22 cellular contexts compared by ENCODE assay signal in genomic region chr2:84963323-84963691, GRCh38. TPM values are rescaled to one million over a fixed set of nuclear protein-coding genes. Genes with fewer than 3 reads are reported as not detected.
DNase-seq lines count a peak whose midpoint lies in the region; ATAC-seq, FAIRE-seq and TF ChIP-seq lines count a peak whose summit lies in the region.
"Had no signal": no experiment of that assay in that cellular context is flagged by ENCODE, and none has a peak within 500 bp of the region (broad histone marks: within the 10 kb centered on the region; RNA-seq: fewer than 3 reads in every experiment).

No MANE protein-coding gene starts in this region.

- H3K27me3 Mint-ChIP-seq in CD14-positive monocyte (ENCODE audit: low read depth in 3 of 3) (peaks cover 0 to 3% (median 0%) of the 10 kb centered on the region in 3 donors), neural progenitor cell (ENCODE audit: insufficient read depth, low read depth) (peaks cover 6% of the 10 kb centered on the region)
- H3K27me3 Mint-ChIP-seq in activated CD8-positive, alpha-beta T cell treated with anti-CD3 and anti-CD28 coated beads for 36 hours: no peaks in the 10 kb centered on the region

- H3K79me2 ChIP-seq in neural progenitor cell (ENCODE audit: low read depth): peaks cover 64% of the 10 kb centered on the region

- H3K4me1 Mint-ChIP-seq in CD14-positive monocyte (peaks cover 67% of the 10 kb centered on the region), neural progenitor cell (peaks cover 33% of the 10 kb centered on the region)
- H3K4me1 Mint-ChIP-seq in activated CD8-positive, alpha-beta T cell treated with anti-CD3 and anti-CD28 coated beads for 36 hours (ENCODE audit: low read depth): peaks cover 37% of the 10 kb centered on the region

- 57% methylated on average over 2 of the region's 2 CpGs for WGBS in A549 (ENCODE audit: missing lambda C conversion rate)
- WGBS in liver: 25% methylated on average over 2 of the region's 2 CpGs

- no peak for ATAC-seq in A549
- ATAC-seq in activated CD8-positive, alpha-beta T cell treated with anti-CD3 and anti-CD28 coated beads for 36 hours: no peak
- no peak for ATAC-seq in HG02840 (IDR thresholded peaks at IDR 0.05; ENCODE audit: low FRiP score, unreplicated experiment)
- ATAC-seq: activated T-cell treated with anti-CD3 and anti-CD28 coated beads, Interleukin-2, amount 50 U/mL, for 4 hours had no signal

- no peak for FAIRE-seq in A549 (lab: Jason Lieb, UNC)
- FAIRE-seq: GM18507 had no signal

- no peak overlapping the region for H2AFZ ChIP-seq in neural progenitor cell (replicated peaks)

- H3K4me3 Mint-ChIP-seq in CD14-positive monocyte: peak overlapping the region in 1 of 2 donors; percentile 77
- no peak overlapping the region for H3K4me3 Mint-ChIP-seq in activated CD8-positive, alpha-beta T cell treated with anti-CD3 and anti-CD28 coated beads for 36 hours
- H3K4me3 Mint-ChIP-seq in neural progenitor cell: no peak overlapping the region
- H3K4me3 Mint-ChIP-seq: activated T-cell treated with anti-CD3 and anti-CD28 coated beads, Interleukin-2, amount 50 U/mL, for 4 hours had no signal

- H3K9ac ChIP-seq in liver (ENCODE audit: low read depth in 1 of 2, low read length in 2 of 2) (no peak overlapping the region), neural progenitor cell (no peak overlapping the region)
- H3K9ac ChIP-seq: BLaER1, KMS-11 had no signal

- H3K9me3 Mint-ChIP-seq in CD14-positive monocyte (peaks cover 0 to 5% (median 0%) of the 10 kb centered on the region in 7 donors), neural progenitor cell (peaks cover 3% of the 10 kb centered on the region)
- no peaks in the 10 kb centered on the region for H3K9me3 Mint-ChIP-seq in activated CD8-positive, alpha-beta T cell treated with anti-CD3 and anti-CD28 coated beads for 36 hours
- H3K9me3 Mint-ChIP-seq: activated T-cell treated with anti-CD3 and anti-CD28 coated beads, Interleukin-2, amount 50 U/mL, for 4 hours had no signal

- TF ChIP-seq EP300 in A549 (IDR thresholded peaks at IDR 0.05): no peak

- peaks cover 0 to 2% (median 0%) of the 10 kb centered on the region in 4 donors for H3K36me3 ChIP-seq in liver (ENCODE audit: control insufficient read depth in 4 of 4, insufficient read depth in 3 of 4, low read depth in 1 of 4, low read length in 3 of 4)
- peaks cover 6% of the 10 kb centered on the region for H3K36me3 ChIP-seq in neural progenitor cell
- no peaks in the 10 kb centered on the region for H3K36me3 ChIP-seq in BE2C

- TF ChIP-seq CTCF in A549 (IDR thresholded peaks at IDR 0.05) (no peak), CD14-positive monocyte (IDR thresholded peaks at IDR 0.05) (no peak), liver (IDR thresholded peaks at IDR 0.05; ENCODE audit: low read depth, low read length, missing input control) (no peak), neural progenitor cell (IDR thresholded peaks at IDR 0.05) (no peak), BE2C (IDR thresholded peaks at IDR 0.05; ENCODE audit: low read depth, low read length) (no peak)
- no peak for TF ChIP-seq CTCF in activated CD8-positive, alpha-beta T cell treated with anti-CD3 and anti-CD28 coated beads for 36 hours (IDR thresholded peaks at IDR 0.05)

- CTCF ChIA-PET in A549 (lab: Yijun Ruan, JAX): interaction anchor here (7.5 kb wide), 1 partner anchor 38 kb away, joined by 66 read pairs; no protein-coding TSS in a partner anchor
- CTCF ChIA-PET in activated CD8-positive, alpha-beta T cell treated with anti-CD3 and anti-CD28 coated beads for 36 hours (lab: Charles Lee): interaction anchor here (1.2 to 1.7 kb wide), 2 partner anchors 17 to 37 kb away, joined by 3 to 4 read pairs; no protein-coding TSS in a partner anchor

- peaks cover 23 to 33% of the 10 kb centered on the region in 2 donors for H3K36me3 Mint-ChIP-seq in CD14-positive monocyte
- peaks cover 51% of the 10 kb centered on the region for H3K36me3 Mint-ChIP-seq in activated CD8-positive, alpha-beta T cell treated with anti-CD3 and anti-CD28 coated beads for 36 hours (ENCODE audit: low read depth)
- H3K36me3 Mint-ChIP-seq in neural progenitor cell: peaks cover 37% of the 10 kb centered on the region

- H3K9me3 ChIP-seq in A549 (no peaks in the 10 kb centered on the region), liver (ENCODE audit: control insufficient read depth in 4 of 4, low read length in 3 of 4) (no peaks in the 10 kb centered on the region), neural progenitor cell (ENCODE audit: low read depth) (no peaks in the 10 kb centered on the region), BE2C (no peaks in the 10 kb centered on the region)
- H3K9me3 ChIP-seq: BLaER1, SJSA1 had no signal

- H3K27ac Mint-ChIP-seq in CD14-positive monocyte: peak overlapping the region in 6 of 7 donors; percentile 63 to 95 (median 90)
- peak overlapping the region; percentile 8 for H3K27ac Mint-ChIP-seq in activated CD8-positive, alpha-beta T cell treated with anti-CD3 and anti-CD28 coated beads for 36 hours
- no peak overlapping the region for H3K27ac Mint-ChIP-seq in neural progenitor cell

- TF ChIP-seq POLR2A in A549 (IDR thresholded peaks at IDR 0.05; ENCODE audit: low read length): no peak

- no peak overlapping the region for H3K4me3 ChIP-seq in A549
- no peak overlapping the region for H3K4me3 ChIP-seq in liver (ENCODE audit: low read depth in 1 of 3, low read length in 3 of 3)
- H3K4me3 ChIP-seq in neural progenitor cell: no peak overlapping the region
- H3K4me3 ChIP-seq in BE2C (ENCODE audit: low read depth, low read length): no peak overlapping the region
- H3K4me3 ChIP-seq: BLaER1, SJSA1, skin epidermis had no signal

- H3K27ac ChIP-seq in A549: peak overlapping the region; percentile 46 to 71; a peak in 4 of 6 replicates
- H3K27ac ChIP-seq in liver (ENCODE audit: low read depth in 1 of 2, low read length in 2 of 2): peak overlapping the region; percentile 71 to 73
- no peak overlapping the region for H3K27ac ChIP-seq in neural progenitor cell
- H3K27ac ChIP-seq: BLaER1, KMS-11, SJSA1, skin epidermis had no signal

- peaks cover 6% of the 10 kb centered on the region for H4K20me1 ChIP-seq in neural progenitor cell (ENCODE audit: low read depth)

- DNase-seq in A549 (ENCODE audit: low read depth in 1 of 2, low spot score in 1 of 2): no peak
- no peak for DNase-seq in CD14-positive monocyte (ENCODE audit: low spot score)
- no peak for DNase-seq in activated CD8-positive, alpha-beta T cell treated with anti-CD3 and anti-CD28 coated beads for 36 hours
- DNase-seq in neural progenitor cell (ENCODE audit: low spot score): no peak
- DNase-seq in BE2C: no peak
- no peak for DNase-seq in midbrain (lab: John Stamatoyannopoulos, UW)
- DNase-seq: activated CD4-positive, alpha-beta T cell treated with anti-CD3 and anti-CD28 coated beads for 48 hours; activated T-cell treated with anti-CD3 and anti-CD28 coated beads, Interleukin-2, amount 50 U/mL, for 4 hours; aorta; DND-41; NCI-H1092; NCI-H2081; NCI-H526; stimulated activated CD4-positive, alpha-beta T cell treated with anti-CD3 and anti-CD28 coated beads, Interleukin-4, amount 100 ng/mL, for 4 hours; stimulated activated CD8-positive, alpha-beta memory T cell treated with anti-CD3 and anti-CD28 coated beads, Interleukin-4, amount 100 ng/mL, for 48 hours had no signal

- H3K27me3 ChIP-seq in liver (ENCODE audit: control insufficient read depth in 4 of 4, insufficient read depth in 4 of 4, low read length in 3 of 4): no peaks in the 10 kb centered on the region
- H3K27me3 ChIP-seq in neural progenitor cell: no peaks in the 10 kb centered on the region
- no peaks in the 10 kb centered on the region for H3K27me3 ChIP-seq in BE2C
- H3K27me3 ChIP-seq: BLaER1, SJSA1 had no signal

- TF ChIP-seq RAD21 in A549 (conservative IDR thresholded peaks at IDR 0.05 in 1 of 2, IDR thresholded peaks at IDR 0.05 in 1 of 2) (no peak), liver (IDR thresholded peaks at IDR 0.05) (no peak)

- intact Hi-C loops in CD14-positive monocyte (cut with micrococcal nuclease): loop anchor here in 1 of 2 donors (5.0 kb wide), 1 partner anchor 36 kb away; no protein-coding TSS in a partner anchor
- intact Hi-C loops in activated CD8-positive, alpha-beta T cell treated with anti-CD3 and anti-CD28 coated beads for 36 hours (cut with micrococcal nuclease): no loop called here

- POLR2A ChIA-PET in A549 (lab: Yijun Ruan, JAX): no interaction called here
- POLR2A ChIA-PET in activated CD8-positive, alpha-beta T cell treated with anti-CD3 and anti-CD28 coated beads for 36 hours (lab: Charles Lee): interaction anchor here (0.7 kb wide), 1 partner anchor 91 kb away, joined by 3 read pairs; no protein-coding TSS in a partner anchor

- peaks cover 65% of the 10 kb centered on the region for H3K4me1 ChIP-seq in A549
- peaks cover 2 to 23% (median 16%) of the 10 kb centered on the region in 4 donors for H3K4me1 ChIP-seq in liver (ENCODE audit: control insufficient read depth in 4 of 4, insufficient read depth in 4 of 4, low read length in 3 of 4)
- H3K4me1 ChIP-seq in neural progenitor cell: peaks cover 29% of the 10 kb centered on the region
- H3K4me1 ChIP-seq in BE2C: no peaks in the 10 kb centered on the region

- peaks cover 53% of the 10 kb centered on the region for H3F3A ChIP-seq in neural progenitor cell (ENCODE audit: low read depth)

- H3K4me2 ChIP-seq in A549: peak overlapping the region; percentile 60
- H3K4me2 ChIP-seq in neural progenitor cell: no peak overlapping the region
- H3K4me2 ChIP-seq: KMS-11 had no signal

RNA-seq across cellular contexts. Expression of gene KCMF1, which starts 7.7 kb away (rescaled TPM):
- 194 and 221 TPM in 2 replicates for polyA plus RNA-seq in A549 (2011; rRNA removed)
- polyA plus RNA-seq in A549 (2012; cell fraction: cytosol; rRNA removed): 52.1 and 59.5 TPM in 2 replicates
- 15.5 and 20.4 TPM in 2 replicates for polyA plus RNA-seq in A549 (2012; cell fraction: nucleus; rRNA removed)
- polyA plus RNA-seq in A549 (2017; fragmentation: RNase III; extraction: RNeasy Plus Mini Kit Qiagen cat#74134 plus additional on column Dnase treatment): 76.5 to 83.9 TPM (median 77.8 TPM) in 3 replicates
- polyA minus RNA-seq in A549 (2011; rRNA and poly(A)+ RNA removed): 103 and 125 TPM in 2 replicates
- polyA plus RNA-seq in CD14-positive monocyte: 10 to 100 TPM; 22.5 to 28.5 TPM
- total RNA-seq in activated CD8-positive, alpha-beta T cell treated with anti-CD3 and anti-CD28 coated beads for 36 hours: 100 to 1,000 TPM; 101 to 105 TPM
- 10 to 100 TPM; 25.5 to 45.4 TPM for total RNA-seq in liver
- polyA plus RNA-seq in liver: 10 to 100 TPM; 10.5 to 20.7 TPM
- 74.0 and 99.7 TPM in 2 replicates for total RNA-seq in neural progenitor cell (ENCODE audit: low replicate concordance)
- polyA plus RNA-seq in BE2C (2012; ENCODE audit: insufficient read depth, insufficient read length, low read depth): 28.0 TPM

RNA-seq across cellular contexts. Expression of gene TMSB10, which starts 57.9 kb away (rescaled TPM):
- polyA plus RNA-seq in A549 (2011; rRNA removed) (2,292 and 3,109 TPM in 2 replicates), A549 (2017; fragmentation: RNase III; extraction: RNeasy Plus Mini Kit Qiagen cat#74134 plus additional on column Dnase treatment) (6,648 to 7,189 TPM (median 7,015 TPM) in 3 replicates), CD14-positive monocyte (1,000 to 10,000 TPM; 5,130 to 6,847 TPM), liver (100 to 1,000 TPM; 225 to 230 TPM)
- 4,680 and 6,577 TPM in 2 replicates for polyA plus RNA-seq in A549 (2012; cell fraction: cytosol; rRNA removed)
- polyA plus RNA-seq in A549 (2012; cell fraction: nucleus; rRNA removed): 1,922 and 4,092 TPM in 2 replicates
- 369 and 387 TPM in 2 replicates for polyA minus RNA-seq in A549 (2011; rRNA and poly(A)+ RNA removed)
- 1,000 to 10,000 TPM; 2,035 to 2,060 TPM for total RNA-seq in activated CD8-positive, alpha-beta T cell treated with anti-CD3 and anti-CD28 coated beads for 36 hours
- total RNA-seq in liver (100 to 1,000 TPM; 283 to 518 TPM), neural progenitor cell (ENCODE audit: low replicate concordance) (1,687 and 2,248 TPM in 2 replicates)
- 925 TPM for polyA plus RNA-seq in BE2C (2012; ENCODE audit: insufficient read depth, insufficient read length, low read depth)
